ENCODE assay signal across 1 cellular context in genomic region chr16:9854665-9855064, GRCh38.
TF ChIP-seq lines count a peak whose summit lies in the region.

No MANE protein-coding gene starts in this region.

TF ChIP-seq in endothelial cell of umbilical vein, 7 proteins besides CTCF, POLR2A, EP300 and RAD21:
- TF ChIP-seq EZH2 (IDR thresholded peaks at IDR 0.05; ENCODE audit: borderline replicate concordance, low read depth, low read length, severe bottlenecking) = no peak
- no peak for TF ChIP-seq JUN (IDR thresholded peaks at IDR 0.05; ENCODE audit: borderline replicate concordance, insufficient read depth, insufficient read length, low read depth)
- no peak for TF ChIP-seq GATA2 (IDR thresholded peaks at IDR 0.05; ENCODE audit: insufficient read depth, insufficient read length, low read depth, low read length)
- no peak for TF ChIP-seq MYC (IDR thresholded peaks at IDR 0.05; ENCODE audit: low read depth, low read length)
- TF ChIP-seq MAX (IDR thresholded peaks at IDR 0.05; ENCODE audit: insufficient read depth, insufficient read length) = no peak
- no peak for TF ChIP-seq FOS (IDR thresholded peaks at IDR 0.05; ENCODE audit: borderline replicate concordance, insufficient read depth, low read length)
- TF ChIP-seq POLR2AphosphoS5 (IDR thresholded peaks at IDR 0.05; ENCODE audit: insufficient read depth, low read depth, low read length) = no peak
